1 cellular context compared by ENCODE assay signal in genomic region chr17:75077072-75077489, GRCh38.
TF ChIP-seq lines count a peak whose summit lies in the region.

No MANE protein-coding gene starts in this region.

TF ChIP-seq in HepG2, 621 proteins besides CTCF, POLR2A, EP300 and RAD21 (continued from another document and continues in another):
- TF ChIP-seq, protein P1, sequence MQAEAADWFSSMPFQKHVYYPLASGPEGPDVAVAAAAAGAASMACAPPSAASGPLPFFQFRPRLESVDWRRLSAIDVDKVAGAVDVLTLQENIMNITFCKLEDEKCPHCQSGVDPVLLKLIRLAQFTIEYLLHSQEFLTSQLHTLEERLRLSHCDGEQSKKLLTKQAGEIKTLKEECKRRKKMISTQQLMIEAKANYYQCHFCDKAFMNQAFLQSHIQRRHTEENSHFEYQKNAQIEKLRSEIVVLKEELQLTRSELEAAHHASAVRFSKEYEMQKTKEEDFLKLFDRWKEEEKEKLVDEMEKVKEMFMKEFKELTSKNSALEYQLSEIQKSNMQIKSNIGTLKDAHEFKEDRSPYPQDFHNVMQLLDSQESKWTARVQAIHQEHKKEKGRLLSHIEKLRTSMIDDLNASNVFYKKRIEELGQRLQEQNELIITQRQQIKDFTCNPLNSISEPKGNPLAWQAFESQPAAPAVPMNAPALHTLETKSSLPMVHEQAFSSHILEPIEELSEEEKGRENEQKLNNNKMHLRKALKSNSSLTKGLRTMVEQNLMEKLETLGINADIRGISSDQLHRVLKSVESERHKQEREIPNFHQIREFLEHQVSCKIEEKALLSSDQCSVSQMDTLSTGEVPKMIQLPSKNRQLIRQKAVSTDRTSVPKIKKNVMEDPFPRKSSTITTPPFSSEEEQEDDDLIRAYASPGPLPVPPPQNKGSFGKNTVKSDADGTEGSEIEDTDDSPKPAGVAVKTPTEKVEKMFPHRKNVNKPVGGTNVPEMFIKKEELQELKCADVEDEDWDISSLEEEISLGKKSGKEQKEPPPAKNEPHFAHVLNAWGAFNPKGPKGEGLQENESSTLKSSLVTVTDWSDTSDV (CRISPR knock-in tag; IDR thresholded peaks at IDR 0.05), result no peak
- TF ChIP-seq MIER3 (CRISPR knock-in tag; IDR thresholded peaks at IDR 0.05; ENCODE audit: borderline replicate concordance), result no peak; the same call in 1 of the 2 replicates
- no peak for TF ChIP-seq SRSF9 (IDR thresholded peaks at IDR 0.05; ENCODE audit: borderline replicate concordance, insufficient read depth, low read depth, low read length, poor library complexity, severe bottlenecking)
- TF ChIP-seq RXRB (CRISPR knock-in tag; IDR thresholded peaks at IDR 0.05; ENCODE audit: borderline replicate concordance), result peak; percentile 94
- TF ChIP-seq ZNF335 (CRISPR knock-in tag; IDR thresholded peaks at IDR 0.05), result 0 out of 2 replicates have a peak, but pooled peaks have one; percentile 36
- TF ChIP-seq, protein P2, sequence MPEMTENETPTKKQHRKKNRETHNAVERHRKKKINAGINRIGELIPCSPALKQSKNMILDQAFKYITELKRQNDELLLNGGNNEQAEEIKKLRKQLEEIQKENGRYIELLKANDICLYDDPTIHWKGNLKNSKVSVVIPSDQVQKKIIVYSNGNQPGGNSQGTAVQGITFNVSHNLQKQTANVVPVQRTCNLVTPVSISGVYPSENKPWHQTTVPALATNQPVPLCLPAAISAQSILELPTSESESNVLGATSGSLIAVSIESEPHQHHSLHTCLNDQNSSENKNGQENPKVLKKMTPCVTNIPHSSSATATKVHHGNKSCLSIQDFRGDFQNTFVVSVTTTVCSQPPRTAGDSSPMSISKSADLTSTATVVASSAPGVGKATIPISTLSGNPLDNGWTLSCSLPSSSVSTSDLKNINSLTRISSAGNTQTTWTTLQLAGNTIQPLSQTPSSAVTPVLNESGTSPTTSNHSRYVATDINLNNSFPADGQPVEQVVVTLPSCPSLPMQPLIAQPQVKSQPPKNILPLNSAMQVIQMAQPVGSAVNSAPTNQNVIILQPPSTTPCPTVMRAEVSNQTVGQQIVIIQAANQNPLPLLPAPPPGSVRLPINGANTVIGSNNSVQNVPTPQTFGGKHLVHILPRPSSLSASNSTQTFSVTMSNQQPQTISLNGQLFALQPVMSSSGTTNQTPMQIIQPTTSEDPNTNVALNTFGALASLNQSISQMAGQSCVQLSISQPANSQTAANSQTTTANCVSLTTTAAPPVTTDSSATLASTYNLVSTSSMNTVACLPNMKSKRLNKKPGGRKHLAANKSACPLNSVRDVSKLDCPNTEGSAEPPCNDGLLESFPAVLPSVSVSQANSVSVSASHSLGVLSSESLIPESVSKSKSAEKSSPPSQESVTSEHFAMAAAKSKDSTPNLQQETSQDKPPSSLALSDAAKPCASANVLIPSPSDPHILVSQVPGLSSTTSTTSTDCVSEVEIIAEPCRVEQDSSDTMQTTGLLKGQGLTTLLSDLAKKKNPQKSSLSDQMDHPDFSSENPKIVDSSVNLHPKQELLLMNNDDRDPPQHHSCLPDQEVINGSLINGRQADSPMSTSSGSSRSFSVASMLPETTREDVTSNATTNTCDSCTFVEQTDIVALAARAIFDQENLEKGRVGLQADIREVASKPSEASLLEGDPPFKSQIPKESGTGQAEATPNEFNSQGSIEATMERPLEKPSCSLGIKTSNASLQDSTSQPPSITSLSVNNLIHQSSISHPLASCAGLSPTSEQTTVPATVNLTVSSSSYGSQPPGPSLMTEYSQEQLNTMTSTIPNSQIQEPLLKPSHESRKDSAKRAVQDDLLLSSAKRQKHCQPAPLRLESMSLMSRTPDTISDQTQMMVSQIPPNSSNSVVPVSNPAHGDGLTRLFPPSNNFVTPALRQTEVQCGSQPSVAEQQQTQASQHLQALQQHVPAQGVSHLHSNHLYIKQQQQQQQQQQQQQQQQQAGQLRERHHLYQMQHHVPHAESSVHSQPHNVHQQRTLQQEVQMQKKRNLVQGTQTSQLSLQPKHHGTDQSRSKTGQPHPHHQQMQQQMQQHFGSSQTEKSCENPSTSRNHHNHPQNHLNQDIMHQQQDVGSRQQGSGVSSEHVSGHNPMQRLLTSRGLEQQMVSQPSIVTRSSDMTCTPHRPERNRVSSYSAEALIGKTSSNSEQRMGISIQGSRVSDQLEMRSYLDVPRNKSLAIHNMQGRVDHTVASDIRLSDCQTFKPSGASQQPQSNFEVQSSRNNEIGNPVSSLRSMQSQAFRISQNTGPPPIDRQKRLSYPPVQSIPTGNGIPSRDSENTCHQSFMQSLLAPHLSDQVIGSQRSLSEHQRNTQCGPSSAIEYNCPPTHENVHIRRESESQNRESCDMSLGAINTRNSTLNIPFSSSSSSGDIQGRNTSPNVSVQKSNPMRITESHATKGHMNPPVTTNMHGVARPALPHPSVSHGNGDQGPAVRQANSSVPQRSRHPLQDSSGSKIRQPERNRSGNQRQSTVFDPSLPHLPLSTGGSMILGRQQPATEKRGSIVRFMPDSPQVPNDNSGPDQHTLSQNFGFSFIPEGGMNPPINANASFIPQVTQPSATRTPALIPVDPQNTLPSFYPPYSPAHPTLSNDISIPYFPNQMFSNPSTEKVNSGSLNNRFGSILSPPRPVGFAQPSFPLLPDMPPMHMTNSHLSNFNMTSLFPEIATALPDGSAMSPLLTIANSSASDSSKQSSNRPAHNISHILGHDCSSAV (CRISPR knock-in tag; IDR thresholded peaks at IDR 0.05; ENCODE audit: borderline replicate concordance), result no peak
- no peak for TF ChIP-seq ZNF567 (CRISPR knock-in tag; IDR thresholded peaks at IDR 0.05; ENCODE audit: borderline replicate concordance)
- TF ChIP-seq THAP7 (CRISPR knock-in tag; IDR thresholded peaks at IDR 0.05), result no peak
- 0 out of 2 replicates have a peak, but pooled peaks have one; percentile 38 for TF ChIP-seq MXD3 (CRISPR knock-in tag; IDR thresholded peaks at IDR 0.05)
- peak; percentile 16; the same call in 1 of the 2 replicates for TF ChIP-seq BRD4 (CRISPR knock-in tag; IDR thresholded peaks at IDR 0.05)
- no peak for TF ChIP-seq CREM (IDR thresholded peaks at IDR 0.05)
- no peak for TF ChIP-seq CREM (CRISPR knock-in tag; IDR thresholded peaks at IDR 0.05)
- TF ChIP-seq ZFP1 (CRISPR knock-in tag; IDR thresholded peaks at IDR 0.05), result no peak; the same call in 1 of the 2 replicates
- no peak for TF ChIP-seq JUND (CRISPR knock-in tag; IDR thresholded peaks at IDR 0.05)
- TF ChIP-seq FOSL2 (CRISPR knock-in tag; IDR thresholded peaks at IDR 0.05), result 0 out of 2 replicates have a peak, but pooled peaks have one; percentile 45
- no peak for TF ChIP-seq NAIF1 (CRISPR knock-in tag; IDR thresholded peaks at IDR 0.05; ENCODE audit: borderline replicate concordance)
- no peak for TF ChIP-seq ZNF17 (CRISPR knock-in tag; IDR thresholded peaks at IDR 0.05)
- TF ChIP-seq ZNF350 (CRISPR knock-in tag; IDR thresholded peaks at IDR 0.05; ENCODE audit: borderline replicate concordance, low read depth), result peak; percentile 72; the same call in 1 of the 2 replicates
- TF ChIP-seq, protein P3, sequence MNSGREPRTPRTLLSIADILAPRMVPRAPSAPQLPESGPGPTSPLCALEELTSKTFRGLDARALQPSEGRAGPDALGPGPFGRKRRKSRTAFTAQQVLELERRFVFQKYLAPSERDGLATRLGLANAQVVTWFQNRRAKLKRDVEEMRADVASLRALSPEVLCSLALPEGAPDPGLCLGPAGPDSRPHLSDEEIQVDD (CRISPR knock-in tag; IDR thresholded peaks at IDR 0.05; ENCODE audit: borderline replicate concordance), result no peak
- TF ChIP-seq SSRP1 (CRISPR knock-in tag; IDR thresholded peaks at IDR 0.05), result no peak
- TF ChIP-seq ARID5B (CRISPR knock-in tag; IDR thresholded peaks at IDR 0.05), result peak; percentile 54; the same call in 1 of the 2 replicates
- TF ChIP-seq HNF4A (CRISPR knock-in tag; IDR thresholded peaks at IDR 0.05), result peak; percentile 95
- TF ChIP-seq ZNF550 (CRISPR knock-in tag; IDR thresholded peaks at IDR 0.05; ENCODE audit: borderline replicate concordance), result no peak
- TF ChIP-seq TOE1 (CRISPR knock-in tag; IDR thresholded peaks at IDR 0.05), result no peak
- peak; percentile 86 for TF ChIP-seq CBFB (CRISPR knock-in tag; IDR thresholded peaks at IDR 0.05)
- no peak for TF ChIP-seq ZNF12 (CRISPR knock-in tag; IDR thresholded peaks at IDR 0.05)
- no peak for TF ChIP-seq ZNF768 (CRISPR knock-in tag; IDR thresholded peaks at IDR 0.05)
- TF ChIP-seq TRIM22 (IDR thresholded peaks at IDR 0.05), result no peak
- TF ChIP-seq SETDB1 (CRISPR knock-in tag; IDR thresholded peaks at IDR 0.05; ENCODE audit: borderline replicate concordance), result no peak
- TF ChIP-seq TBP (CRISPR knock-in tag; IDR thresholded peaks at IDR 0.05), result no peak
- 0 out of 2 replicates have a peak, but pooled peaks have one; percentile 25 for TF ChIP-seq SALL2 (CRISPR knock-in tag; IDR thresholded peaks at IDR 0.05)
- no peak for TF ChIP-seq RNF2 (conservative IDR thresholded peaks at IDR 0.05; ENCODE audit: low read depth)
- peak; percentile 42 for TF ChIP-seq TBL1XR1 (IDR thresholded peaks at IDR 0.05; ENCODE audit: borderline replicate concordance, low read length, partially characterized antibody)
- no peak for TF ChIP-seq TRAFD1 (CRISPR knock-in tag; IDR thresholded peaks at IDR 0.05; ENCODE audit: borderline replicate concordance)
- TF ChIP-seq CCDC6 (CRISPR knock-in tag; IDR thresholded peaks at IDR 0.05), result peak; percentile 30; the same call in 1 of the 2 replicates
- TF ChIP-seq IKZF4 (CRISPR knock-in tag; IDR thresholded peaks at IDR 0.05; ENCODE audit: borderline replicate concordance, low read depth, not compliant biosample characterization), result no peak
